In the genomic region with DNA sequence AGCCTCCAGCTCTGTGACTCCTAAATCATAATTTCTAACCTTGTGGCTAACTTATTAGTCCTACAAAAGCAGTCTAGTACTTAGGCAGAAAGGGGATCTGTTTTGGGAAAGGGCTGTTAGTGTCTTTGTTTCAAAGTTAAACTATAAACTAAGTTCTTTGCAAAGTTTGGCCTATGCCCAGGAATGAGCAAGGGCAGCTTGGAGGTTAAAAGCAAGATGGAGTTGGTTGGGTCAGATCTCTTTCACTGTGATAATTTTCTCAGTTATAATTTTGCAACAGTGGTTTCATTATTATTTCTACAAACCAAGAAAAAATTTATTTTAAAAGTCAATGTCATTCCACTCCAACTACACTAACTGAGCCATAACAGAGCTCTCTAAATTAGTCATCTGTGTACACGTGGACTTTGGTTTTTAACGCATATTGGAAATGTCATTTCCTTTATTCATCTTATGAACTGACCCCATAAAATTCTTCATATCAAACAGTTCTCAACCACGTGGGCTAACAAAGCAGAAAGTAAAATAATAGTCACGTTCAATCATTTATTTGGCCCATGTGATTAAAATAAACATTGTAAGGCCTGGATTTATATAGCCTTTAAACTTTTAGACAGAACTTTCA, we compare ENCODE assay signal across 11 cellular contexts.
DNase-seq lines count a peak whose midpoint lies in the region; ATAC-seq and TF ChIP-seq lines count a peak whose summit lies in the region.
"Had no signal": no experiment of that assay in that cellular context is flagged by ENCODE, and none has a peak within 500 bp of the region (broad histone marks: within the 10 kb centered on the region; RNA-seq: fewer than 3 reads in every experiment).

No MANE protein-coding gene starts in this region.

- H3K27me3 Mint-ChIP-seq in endothelial cell (ENCODE audit: unreplicated experiment) = peaks cover 5% of the 10 kb centered on the region

- H3K4me2 ChIP-seq in osteoblast (ENCODE audit: insufficient read depth, low read length) = no peak overlapping the region
- H3K4me2 ChIP-seq: KMS-11 had no signal

- H2AFZ ChIP-seq in osteoblast (ENCODE audit: low read length) = no peak overlapping the region

- no peak overlapping the region for H3K4me3 ChIP-seq in transverse colon
- no peak overlapping the region for H3K4me3 ChIP-seq in osteoblast (ENCODE audit: insufficient read depth, low read length)

- no peaks in the 10 kb centered on the region for H3K79me2 ChIP-seq in osteoblast (ENCODE audit: insufficient read depth, low read length)

- H4K20me1 ChIP-seq in osteoblast (ENCODE audit: insufficient read depth, low read length) = no peaks in the 10 kb centered on the region

- peak; percentile 29 to 87 for ATAC-seq in activated naive CD4-positive, alpha-beta T cell treated with anti-CD3 and anti-CD28 coated beads, Interleukin-2, amount 50 U/mL, for 72 hours
- ATAC-seq in HG02763 (IDR thresholded peaks at IDR 0.05; ENCODE audit: unreplicated experiment) = peak; percentile 65

- H3K36me3 Mint-ChIP-seq in activated naive CD4-positive, alpha-beta T cell treated with anti-CD3 and anti-CD28 coated beads, Interleukin-2, amount 50 U/mL, for 72 hours = peaks cover 0 to 6% of the 10 kb centered on the region in 2 donors
- peaks cover 12% of the 10 kb centered on the region for H3K36me3 Mint-ChIP-seq in endothelial cell (ENCODE audit: low read depth, unreplicated experiment)
- H3K36me3 Mint-ChIP-seq: brain had no signal

- peaks cover 0 to 25% (median 11%) of the 10 kb centered on the region in 4 donors for H3K4me1 ChIP-seq in transverse colon
- H3K4me1 ChIP-seq in osteoblast (ENCODE audit: insufficient read depth, low read length) = no peaks in the 10 kb centered on the region

- H3K36me3 ChIP-seq in transverse colon (no peaks in the 10 kb centered on the region), osteoblast (ENCODE audit: insufficient read depth, low read length) (no peaks in the 10 kb centered on the region)

- DNase-seq in activated naive CD4-positive, alpha-beta T cell treated with anti-CD3 and anti-CD28 coated beads, Interleukin-2, amount 50 U/mL, for 72 hours (ENCODE audit: low spot score in 2 of 2) = no peak
- DNase-seq in activated naive CD4-positive, alpha-beta T cell (lab: John Stamatoyannopoulos, UW) = no peak
- DNase-seq in HT-29 (ENCODE audit: low spot score) = peak; percentile 51
- no peak for DNase-seq in transverse colon
- DNase-seq in osteoblast (ENCODE audit: insufficient read length, low spot score, missing footprints) = no peak
- DNase-seq in endothelial cell (ENCODE audit: low spot score) = no peak
- DNase-seq in stimulated activated naive CD4-positive, alpha-beta T cell (lab: John Stamatoyannopoulos, UW) = no peak
- DNase-seq: activated CD4-positive, alpha-beta T cell treated with anti-CD3 and anti-CD28 coated beads, Interleukin-2, amount 50 U/mL, for 1 hour had no signal

- no peak overlapping the region for H3K27ac Mint-ChIP-seq in activated naive CD4-positive, alpha-beta T cell treated with anti-CD3 and anti-CD28 coated beads, Interleukin-2, amount 50 U/mL, for 72 hours
- H3K27ac Mint-ChIP-seq in endothelial cell (ENCODE audit: unreplicated experiment) = no peak overlapping the region
- H3K27ac Mint-ChIP-seq: brain had no signal

- peak overlapping the region; percentile 56 to 65 (median 62) for H3K27ac ChIP-seq in transverse colon
- H3K27ac ChIP-seq in osteoblast (ENCODE audit: low read depth, low read length) = no peak overlapping the region
- H3K27ac ChIP-seq: KMS-11 had no signal

- intact Hi-C loops in transverse colon (cut with DNase I; ENCODE audit: low total_unique reads) = no loop called here

- H3K9me3 ChIP-seq in transverse colon (no peaks in the 10 kb centered on the region), osteoblast (ENCODE audit: low read depth, low read length) (no peaks in the 10 kb centered on the region)

- H3K4me3 Mint-ChIP-seq in endothelial cell (ENCODE audit: unreplicated experiment) = no peak overlapping the region
- H3K4me3 Mint-ChIP-seq: brain had no signal

- peaks cover 9% of the 10 kb centered on the region for H3K4me1 Mint-ChIP-seq in endothelial cell (ENCODE audit: unreplicated experiment)
- H3K4me1 Mint-ChIP-seq: brain had no signal

- TF ChIP-seq CTCF in transverse colon (IDR thresholded peaks at IDR 0.05) (no peak), osteoblast (IDR thresholded peaks at IDR 0.05; ENCODE audit: extremely low read depth, low read depth, low read length) (no peak), endothelial cell (IDR thresholded peaks at IDR 0.05; ENCODE audit: unreplicated experiment) (no peak)

- H3K27me3 ChIP-seq in transverse colon (no peaks in the 10 kb centered on the region), osteoblast (ENCODE audit: insufficient read depth, low read length) (no peaks in the 10 kb centered on the region)

- TF ChIP-seq EP300 in transverse colon (IDR thresholded peaks at IDR 0.05; ENCODE audit: low read depth) = no peak

- H3K9me3 Mint-ChIP-seq in activated naive CD4-positive, alpha-beta T cell treated with anti-CD3 and anti-CD28 coated beads, Interleukin-2, amount 50 U/mL, for 72 hours = peaks cover 0 to 2% of the 10 kb centered on the region in 2 donors
- H3K9me3 Mint-ChIP-seq in endothelial cell (ENCODE audit: unreplicated experiment) = no peaks in the 10 kb centered on the region

- in situ Hi-C loops in transverse colon (cut with MboI; ENCODE audit: low pct_ligation_motif_present in 1 of 4, low pct_unique_long_range_greater_than_20kb in 1 of 4, low sequenced_read_pairs in 3 of 4) = no loop called here

- 7 to 18% methylated on average over 4 of the region's 4 CpGs for whole genome bisulfite sequencing in transverse colon (ENCODE audit: low coverage in 1 of 2), 2 donors

- no peak for TF ChIP-seq POLR2A in transverse colon (IDR thresholded peaks at IDR 0.05)
